ENCODE assay signal across 8 cellular contexts in genomic region chr16:67521095-67521804, GRCh38. TPM values are rescaled to one million over a fixed set of nuclear protein-coding genes. Genes with fewer than 3 reads are reported as not detected.
DNase-seq lines count a peak whose midpoint lies in the region; ATAC-seq and TF ChIP-seq lines count a peak whose summit lies in the region.

No MANE protein-coding gene starts in this region.

- CTCF ChIA-PET in activated B cell treated with CpG ODN at 0.5 μM for 24 hours (lab: Charles Lee), result interaction anchor here (0.7 to 15.2 kb wide), 34 partner anchors 9 to 520 kb away, joined by 3 to 298 read pairs (median 5); partner anchors contain the start of genes ACD, AGRP, ATP6V0D1 and C16orf86

- peak; percentile 56 for TF ChIP-seq POLR2A in GM18951 (IDR thresholded peaks at IDR 0.05; ENCODE audit: extremely low read depth, insufficient read depth, insufficient read length)

- peak overlapping the region; percentile 98 for H3K27ac ChIP-seq in caudate nucleus (ENCODE audit: low read depth, low read length)

- peak overlapping the region; percentile 89 for H3K4me3 Mint-ChIP-seq in activated B cell treated with CpG ODN at 0.5 μM for 24 hours

- intact Hi-C loops in activated B cell treated with CpG ODN at 0.5 μM for 24 hours (cut with micrococcal nuclease), result loop anchor here (1.0 to 10.0 kb wide), 13 partner anchors 9 to 474 kb away; partner anchors contain the start of genes ACD, ATP6V0D1, CARMIL2 and CTCF

- peaks cover 2% of the 10 kb centered on the region for H3K36me3 Mint-ChIP-seq in activated B cell treated with CpG ODN at 0.5 μM for 24 hours (ENCODE audit: low read depth)

- in situ Hi-C loops in GM18951 (cut with MboI; ENCODE audit: low sequenced_read_pairs, unreplicated experiment), result no loop called here

- POLR2A ChIA-PET in activated B cell treated with CpG ODN at 0.5 μM for 24 hours (lab: Charles Lee), result interaction anchor here (0.6 to 7.4 kb wide), 27 partner anchors 9 to 485 kb away, joined by 3 to 82 read pairs (median 5); partner anchors contain the start of genes ACD, ATP6V0D1, C16orf86 and CARMIL2

- peak; percentile 60 for ATAC-seq in HG03196 (IDR thresholded peaks at IDR 0.05; ENCODE audit: unreplicated experiment)
- ATAC-seq in activated B cell treated with CpG ODN at 0.5 μM for 24 hours (ENCODE audit: low read depth), result peak; percentile 70

- DNase-seq in AG09319 (ENCODE audit: extremely low read depth, low read depth) (peak; percentile 88), NCI-H2227 treated with DMSO at 0.1 percent for 48 hours (lab: John Stamatoyannopoulos, UW) (peak; percentile 81), activated B cell treated with CpG ODN at 0.5 μM for 24 hours (peak; percentile 95), caudate nucleus (lab: John Stamatoyannopoulos, UW) (peak in 60 of 61 donors; percentile 53 to 97 (median 83)), iris pigment epithelial cell (ENCODE audit: low read depth) (peak; percentile 92)
- peak; percentile 94 to 99 for DNase-seq in stimulated activated CD4-positive, alpha-beta T cell treated with anti-CD3 and anti-CD28 coated beads, Interleukin-12 subunit alpha, Interleukin-12 subunit beta, amount 100 ng/mL, for 24 hours (ENCODE audit: low read depth in 2 of 2)

- peak overlapping the region; percentile 98 for H3K27ac Mint-ChIP-seq in activated B cell treated with CpG ODN at 0.5 μM for 24 hours

- no peaks in the 10 kb centered on the region for H3K27me3 Mint-ChIP-seq in activated B cell treated with CpG ODN at 0.5 μM for 24 hours

- no peaks in the 10 kb centered on the region for H3K9me3 Mint-ChIP-seq in activated B cell treated with CpG ODN at 0.5 μM for 24 hours

- peak; percentile 97 for TF ChIP-seq CTCF in AG09319 (IDR thresholded peaks at IDR 0.05; ENCODE audit: low read depth, low read length)
- peak; percentile 85 for TF ChIP-seq CTCF in activated B cell treated with CpG ODN at 0.5 μM for 24 hours (IDR thresholded peaks at IDR 0.05)

- H3K4me1 Mint-ChIP-seq in activated B cell treated with CpG ODN at 0.5 μM for 24 hours, result peaks cover 75% of the 10 kb centered on the region

RNA-seq across cellular contexts. Expression of gene RIPOR1, which starts 7.4 kb away (rescaled TPM):
- total RNA-seq in activated B cell treated with CpG ODN at 0.5 μM for 24 hours, result 136 and 159 TPM in 2 replicates

RNA-seq across cellular contexts. Expression of gene AGRP, which starts 37.9 kb away (rescaled TPM):
- not detected in 2 replicates for total RNA-seq in activated B cell treated with CpG ODN at 0.5 μM for 24 hours

RNA-seq across cellular contexts. Expression of gene ATP6V0D1, which starts 40.3 kb away (rescaled TPM):
- 70.2 and 74.5 TPM in 2 replicates for total RNA-seq in activated B cell treated with CpG ODN at 0.5 μM for 24 hours

RNA-seq across cellular contexts. Expression of gene CTCF, which starts 41.1 kb away (rescaled TPM):
- 53.1 and 59.6 TPM in 2 replicates for total RNA-seq in activated B cell treated with CpG ODN at 0.5 μM for 24 hours

Comparison
In these comparisons a context has a peak if more than half of its experiments do, and no peak if none do; other contexts are left out.
1. Peak in every context shown above with its lines: DNase-seq, ATAC-seq and H3K27ac ChIP-seq.